ENCODE assay signal across 29 cellular contexts in genomic region chr7:33400214-33400538, GRCh38.
"Had no signal": no experiment of that assay in that cellular context is flagged by ENCODE, and none has a peak within 500 bp of the region (broad histone marks: within the 10 kb centered on the region; RNA-seq: fewer than 3 reads in every experiment).

No MANE protein-coding gene starts in this region.

- H3K9me3 ChIP-seq: esophagus squamous epithelium, mucosa of descending colon, neutrophil, thoracic aorta, tibial nerve, upper lobe of left lung had no signal

- H3K36me3 ChIP-seq: esophagus squamous epithelium, neutrophil, sigmoid colon, thoracic aorta, upper lobe of left lung had no signal

- H3K4me3 ChIP-seq: esophagus squamous epithelium, heart right ventricle, left lung, mucosa of descending colon, psoas muscle, sigmoid colon, spleen, thoracic aorta, tibial nerve, upper lobe of left lung had no signal

- DNase-seq: cortex of kidney; effector memory CD8-positive, alpha-beta T cell; erythroblast; esophagus squamous epithelium; foreskin melanocyte; glutamatergic neuron; heart right ventricle; hippocampal formation; left cardiac atrium; left lung; mesenchymal stem cell; mucosa of descending colon; naive B cell; psoas muscle; right cardiac atrium; sigmoid colon; spleen; stimulated activated CD4-positive, alpha-beta T cell treated with anti-CD3 and anti-CD28 coated beads, Interleukin-4, amount 100 ng/mL, for 4 hours; stimulated activated naive CD8-positive, alpha-beta T cell treated with anti-CD3 and anti-CD28 coated beads, Interleukin-15, Interleukin-2, amounts not matched to agents 100 U/mL and 50 U/mL, for 24 hours; substantia nigra; upper lobe of left lung had no signal

- H3K4me1 ChIP-seq: esophagus squamous epithelium, heart right ventricle, left lung, psoas muscle, sigmoid colon, spleen, tibial nerve, upper lobe of left lung had no signal

- ATAC-seq: effector memory CD8-positive, alpha-beta T cell; heart right ventricle; left cardiac atrium; left lung; mucosa of descending colon; natural killer cell treated with Interleukin-12 subunit alpha and Interleukin-12 subunit beta and Interleukin-15 and Interleukin-18, amount 100 ng/mL, for 72 hours; psoas muscle; right cardiac atrium; stimulated activated memory B cell treated with anti-CD40 and anti-IgM and Interleukin-4, amounts not matched to agents 10 μg/mL and 1 μg/mL and 100 μg/mL, for 72 hours; stimulated activated naive CD8-positive, alpha-beta T cell treated with anti-CD3 and anti-CD28 coated beads, Interleukin-15, Interleukin-2, amounts not matched to agents 100 U/mL and 50 U/mL, for 24 hours had no signal

- H3K27ac ChIP-seq: esophagus squamous epithelium, heart right ventricle, left lung, neutrophil, psoas muscle, sigmoid colon, spleen, thoracic aorta, tibial nerve, upper lobe of left lung had no signal

- H3K27me3 ChIP-seq: esophagus squamous epithelium, heart right ventricle, left lung, neutrophil, sigmoid colon, spleen, tibial nerve, upper lobe of left lung had no signal

- FAIRE-seq: endometrium, islet of Langerhans, urothelium cell line had no signal
